In the genomic region with DNA sequence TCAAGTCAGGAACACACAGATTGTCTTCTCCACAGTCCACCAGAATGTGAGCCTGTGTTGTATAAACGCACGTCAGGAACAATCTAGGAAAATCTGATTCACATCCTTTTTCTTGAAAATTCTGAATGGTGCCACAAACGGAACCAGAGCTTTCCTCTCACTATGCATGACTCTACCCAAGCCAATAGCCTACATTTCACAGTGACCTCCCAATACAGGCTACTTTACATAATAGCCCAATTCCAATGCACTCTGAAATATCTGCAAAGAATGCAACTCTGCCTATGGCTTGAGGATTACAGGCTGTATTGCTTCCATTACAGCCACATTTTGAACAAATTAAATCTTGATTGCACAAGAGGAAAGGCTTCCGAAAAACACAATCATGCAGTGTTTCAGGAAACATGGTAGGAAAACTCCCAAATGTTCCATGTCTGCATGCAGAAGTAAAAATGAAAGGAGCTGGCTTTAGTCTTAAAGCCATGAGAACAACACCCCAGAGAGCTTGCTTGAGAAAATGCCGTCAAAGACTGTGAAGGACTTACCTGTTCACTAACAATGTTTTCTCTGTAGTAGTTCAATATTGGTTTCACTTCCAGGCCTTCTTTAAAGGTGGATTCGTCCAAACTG, we compare ENCODE assay signal across 17 cellular contexts.
"Had no signal": no experiment of that assay in that cellular context is flagged by ENCODE, and none has a peak within 500 bp of the region (broad histone marks: within the 10 kb centered on the region; RNA-seq: fewer than 3 reads in every experiment).

No MANE protein-coding gene starts in this region.

- H3K9me3 Mint-ChIP-seq: activated naive CD8-positive, alpha-beta T cell treated with anti-CD3 and anti-CD28 coated beads, Interleukin-2, amount 10 ng/mL, durations not matched to agents 7 days and 5 days; activated T-helper 1 cell treated with anti-CD3 and anti-CD28 coated beads, Interleukin-12 subunit alpha, Interleukin-12 subunit beta, Interleukin-2, Interleukin-4 antibody, amounts not matched to agents 30 ng/mL and 10 ng/mL and 1 ng/mL, durations not matched to agents 14 hours and 24 hours and 36 hours had no signal

- H3K9me3 ChIP-seq: breast epithelium, esophagus squamous epithelium, mucosa of descending colon, tibial artery, vagina had no signal

- DNase-seq: activated CD4-positive, CD25-positive, alpha-beta regulatory T cell treated with anti-CD3 and anti-CD28 coated beads, Interleukin-2, amount 50 U/mL, for 72 hours; activated naive CD4-positive, alpha-beta T cell; activated naive CD8-positive, alpha-beta T cell treated with anti-CD3 and anti-CD28 coated beads, Interleukin-2, amount 10 ng/mL, durations not matched to agents 7 days and 5 days; anterior cingulate cortex; esophagus squamous epithelium; mucosa of descending colon; naive thymus-derived CD4-positive, alpha-beta T cell; stimulated activated CD4-positive, alpha-beta T cell treated with anti-CD3 and anti-CD28 coated beads, Interleukin-15, amount 100 ng/mL, for 24 hours; stimulated activated CD4-positive, alpha-beta T cell treated with anti-CD3 and anti-CD28 coated beads, Interleukin-4, amount 100 ng/mL, for 1 hour; stimulated activated naive B cell treated with anti-CD40 and anti-IgM and Interleukin-4, amounts not matched to agents 10 μg/mL and 1 μg/mL and 100 μg/mL, for 72 hours; tibial artery had no signal

- H3K27ac ChIP-seq: vagina had no signal

- H3K4me3 ChIP-seq: esophagus squamous epithelium, mucosa of descending colon, skin epidermis, tibial artery, vagina had no signal

- FAIRE-seq: frontal cortex, islet of Langerhans had no signal

- ATAC-seq: mucosa of descending colon; naive thymus-derived CD4-positive, alpha-beta T cell; stimulated activated naive B cell treated with anti-CD40 and anti-IgM and Interleukin-4, amounts not matched to agents 10 μg/mL and 1 μg/mL and 100 μg/mL, for 72 hours had no signal

- H3K4me3 Mint-ChIP-seq: activated naive CD8-positive, alpha-beta T cell treated with anti-CD3 and anti-CD28 coated beads, Interleukin-2, amount 10 ng/mL, durations not matched to agents 7 days and 5 days; activated T-helper 1 cell treated with anti-CD3 and anti-CD28 coated beads, Interleukin-12 subunit alpha, Interleukin-12 subunit beta, Interleukin-2, Interleukin-4 antibody, amounts not matched to agents 30 ng/mL and 10 ng/mL and 1 ng/mL, durations not matched to agents 14 hours and 24 hours and 36 hours; naive thymus-derived CD4-positive, alpha-beta T cell; stimulated activated naive B cell treated with anti-CD40 and anti-IgM and Interleukin-4, amounts not matched to agents 10 μg/mL and 1 μg/mL and 100 μg/mL, for 72 hours had no signal

- H3K27me3 ChIP-seq: breast epithelium, esophagus squamous epithelium, tibial artery, vagina had no signal

- H3K4me1 Mint-ChIP-seq: activated naive CD8-positive, alpha-beta T cell treated with anti-CD3 and anti-CD28 coated beads, Interleukin-2, amount 10 ng/mL, durations not matched to agents 7 days and 5 days; naive thymus-derived CD4-positive, alpha-beta T cell; stimulated activated naive B cell treated with anti-CD40 and anti-IgM and Interleukin-4, amounts not matched to agents 10 μg/mL and 1 μg/mL and 100 μg/mL, for 72 hours had no signal

- H3K4me1 ChIP-seq: breast epithelium, esophagus squamous epithelium had no signal

- H3K27ac Mint-ChIP-seq: activated naive CD8-positive, alpha-beta T cell treated with anti-CD3 and anti-CD28 coated beads, Interleukin-2, amount 10 ng/mL, durations not matched to agents 7 days and 5 days; activated T-helper 1 cell treated with anti-CD3 and anti-CD28 coated beads, Interleukin-12 subunit alpha, Interleukin-12 subunit beta, Interleukin-2, Interleukin-4 antibody, amounts not matched to agents 30 ng/mL and 10 ng/mL and 1 ng/mL, durations not matched to agents 14 hours and 24 hours and 36 hours; naive thymus-derived CD4-positive, alpha-beta T cell; stimulated activated naive B cell treated with anti-CD40 and anti-IgM and Interleukin-4, amounts not matched to agents 10 μg/mL and 1 μg/mL and 100 μg/mL, for 72 hours had no signal

- H3K36me3 Mint-ChIP-seq: activated naive CD8-positive, alpha-beta T cell treated with anti-CD3 and anti-CD28 coated beads, Interleukin-2, amount 10 ng/mL, durations not matched to agents 7 days and 5 days; naive thymus-derived CD4-positive, alpha-beta T cell; stimulated activated naive B cell treated with anti-CD40 and anti-IgM and Interleukin-4, amounts not matched to agents 10 μg/mL and 1 μg/mL and 100 μg/mL, for 72 hours had no signal

- H3K36me3 ChIP-seq: breast epithelium, esophagus squamous epithelium, vagina had no signal
